ENCODE assay signal across 1 cellular context in the genomic region with DNA sequence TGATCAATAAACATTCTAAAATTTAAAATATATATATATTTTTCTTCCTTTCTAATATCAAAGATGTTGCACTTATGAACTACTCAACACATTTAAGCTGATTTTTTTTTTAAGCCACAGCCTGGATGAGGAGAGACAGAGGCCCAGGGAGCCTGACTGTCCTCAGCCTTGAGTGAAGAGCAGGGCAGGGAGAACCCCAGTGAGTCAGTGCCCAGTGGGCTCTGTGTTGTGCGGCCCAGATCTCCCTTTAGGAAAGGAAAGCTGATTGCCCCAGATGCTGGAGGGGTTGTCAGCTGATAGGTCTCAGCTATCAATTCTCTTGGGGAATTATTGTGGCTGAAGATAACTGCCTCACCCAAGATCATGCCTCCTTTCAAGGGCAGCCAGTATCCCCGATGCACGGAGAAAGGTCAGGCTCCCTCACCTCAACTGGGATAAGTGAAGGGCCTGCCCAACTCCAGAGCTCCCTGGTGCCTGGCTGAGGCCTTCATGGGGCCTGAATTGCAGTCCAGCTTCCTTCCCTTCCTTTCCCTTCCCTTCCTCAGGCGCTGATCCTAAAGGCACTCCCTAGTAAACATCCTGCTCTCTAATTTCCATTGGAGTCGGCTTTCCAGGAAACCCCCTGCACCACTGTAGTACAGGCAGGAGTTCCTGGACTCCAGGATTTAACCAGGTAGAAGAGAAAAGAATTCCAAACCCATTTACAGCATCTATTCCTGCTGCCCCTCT.
TF ChIP-seq lines count a peak whose summit lies in the region.

No MANE protein-coding gene starts in this region.

TF ChIP-seq in H1, 55 proteins besides CTCF, POLR2A, EP300 and RAD21:
- TF ChIP-seq BACH1 (IDR thresholded peaks at IDR 0.05; ENCODE audit: low read length) (no peak), NANOG (IDR thresholded peaks at IDR 0.05; ENCODE audit: insufficient read depth, low read depth, low read length, poor library complexity, severe bottlenecking) (no peak), JUND (IDR thresholded peaks at IDR 0.05; ENCODE audit: low read length) (no peak), HDAC6 (IDR thresholded peaks at IDR 0.05; ENCODE audit: low read depth, low read length) (no peak), ASH2L (IDR thresholded peaks at IDR 0.05; ENCODE audit: low read length) (no peak), ATF3 (IDR thresholded peaks at IDR 0.05; ENCODE audit: insufficient read depth, low read depth, low read length) (no peak), CHD2 (IDR thresholded peaks at IDR 0.05; ENCODE audit: low read length) (no peak)
